8 cellular contexts compared by ENCODE assay signal in the genomic region with DNA sequence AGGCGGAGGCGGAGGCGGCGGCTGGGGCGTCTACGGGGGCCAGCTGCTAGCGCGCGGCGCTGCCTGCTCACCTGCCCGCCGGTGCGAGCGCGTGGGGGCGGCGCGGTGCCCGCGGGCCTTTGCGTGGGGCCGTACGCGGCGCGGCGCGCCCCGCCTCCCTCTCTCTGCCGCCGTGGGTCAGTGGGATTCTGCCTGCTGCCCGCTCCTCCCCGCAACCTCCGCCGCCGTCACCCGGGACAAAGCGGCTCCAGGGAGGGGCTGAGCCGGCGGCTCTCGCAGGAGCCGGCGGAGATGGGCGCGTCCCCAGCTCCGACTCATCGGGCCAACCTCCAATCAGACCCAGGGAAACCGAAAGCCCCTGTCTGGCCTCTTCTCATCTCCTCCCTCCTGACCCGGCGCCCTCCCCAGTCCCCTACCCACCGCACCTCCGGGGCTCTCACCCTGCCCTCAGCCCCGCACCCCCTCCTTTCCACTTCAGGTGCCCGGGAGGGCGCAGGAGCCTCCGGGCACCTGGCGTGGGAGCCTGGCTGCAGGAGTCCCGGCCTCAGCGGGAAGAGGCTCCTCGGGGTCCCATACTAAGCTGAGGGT. TPM values are rescaled to one million over a fixed set of nuclear protein-coding genes. Genes with fewer than 3 reads are reported as not detected.
DNase-seq lines count a peak whose midpoint lies in the region; ATAC-seq and TF ChIP-seq lines count a peak whose summit lies in the region.

A gene (minus strand): TSS at position 249 of the 588 bp plus-strand sequence.

- H3K4me3 ChIP-seq in fibroblast of mammary gland (ENCODE audit: control insufficient read depth, low read depth, low read length) = peak within 1 kb of the TSS; percentile 55
- peak within 1 kb of the TSS; percentile 3 for H3K4me3 ChIP-seq in mucosa of stomach (ENCODE audit: low read length)
- peak within 1 kb of the TSS; percentile 66 to 88 (median 72) for H3K4me3 ChIP-seq in tibial nerve

- no peak for TF ChIP-seq POLR2A in tibial nerve (IDR thresholded peaks at IDR 0.05)

- TF ChIP-seq CTCF in fibroblast of mammary gland (conservative IDR thresholded peaks at IDR 0.05; ENCODE audit: control insufficient read depth, insufficient read depth, low read depth, low read length) = no peak
- no peak for TF ChIP-seq CTCF in tibial nerve (IDR thresholded peaks at IDR 0.05)

- ATAC-seq in GM21619 (IDR thresholded peaks at IDR 0.05; ENCODE audit: unreplicated experiment) = peak; percentile 45

- H3K9me3 ChIP-seq in mucosa of stomach (ENCODE audit: control insufficient read depth, low read length) = no peaks in the 10 kb centered on the region
- no peaks in the 10 kb centered on the region for H3K9me3 ChIP-seq in tibial nerve

- 0 to 2% methylated on average over 21 to 33 of the region's 60 CpGs for WGBS in tibial nerve, 2 donors

- no peak for TF ChIP-seq EP300 in tibial nerve (IDR thresholded peaks at IDR 0.05)

- DNase-seq in DMS 273 (lab: John Stamatoyannopoulos, UW; ENCODE audit: unreplicated experiment) (peak; percentile 69), NCI-H146 (lab: John Stamatoyannopoulos, UW) (peak; percentile 45), fibroblast of mammary gland (ENCODE audit: low read depth) (peak; percentile 46), tibial nerve (ENCODE audit: low spot score in 2 of 2) (peak; percentile 13 to 16), SIG-M5 (lab: John Stamatoyannopoulos, UW) (no peak)
- DNase-seq in activated CD8-positive, alpha-beta memory T cell treated with anti-CD3 and anti-CD28 coated beads, Interleukin-2, amount 50 U/mL, for 48 hours = peak; percentile 59

- H3K27me3 ChIP-seq in mucosa of stomach (ENCODE audit: control insufficient read depth, insufficient read depth, low read length) (peaks cover 28% of the 10 kb centered on the region), tibial nerve (no peaks in the 10 kb centered on the region)

- peak within 1 kb of the TSS; percentile 34 to 80 (median 70) for H3K27ac ChIP-seq in tibial nerve

- H3K9ac ChIP-seq in mucosa of stomach (ENCODE audit: low read length) = peak within 1 kb of the TSS; percentile 59

- H3K36me3 ChIP-seq in mucosa of stomach (ENCODE audit: control insufficient read depth, insufficient read depth, low read length) (no peaks in the 10 kb centered on the region), tibial nerve (no peaks in the 10 kb centered on the region)

- no peaks in the 10 kb centered on the region for H3K4me1 ChIP-seq in mucosa of stomach (ENCODE audit: control insufficient read depth, insufficient read depth, low read length)
- peaks cover 0 to 21% (median 0%) of the 10 kb centered on the region in 4 donors for H3K4me1 ChIP-seq in tibial nerve

RNA-seq across cellular contexts. Expression of the gene that starts here (rescaled TPM):
- total RNA-seq in tibial nerve = 10 to 100 TPM in 3 of 4 donors, 1 to 10 TPM in 1; 6.6 to 19.4 (median 15.0) TPM

Comparison
In these comparisons a context has a peak if more than half of its experiments do, and no peak if none do; other contexts are left out.
1. H3K4me3 ChIP-seq: peak in every context shown above with its lines; median percentile 72 in tibial nerve; 55 in fibroblast of mammary gland; 3 in mucosa of stomach.